Comparison of ENCODE assay signal across 1 cellular context in genomic region chr22:36375071-36375980, GRCh38.
TF ChIP-seq lines count a peak whose summit lies in the region.

No MANE protein-coding gene starts in this region.

TF ChIP-seq in GM12878, 131 proteins besides CTCF, POLR2A, EP300 and RAD21 (continued from another document):
- TF ChIP-seq POLR2AphosphoS5 (IDR thresholded peaks at IDR 0.05; ENCODE audit: low read length): peak; percentile 16; the same call in 1 of the 2 replicates
- TF ChIP-seq YY1 (IDR thresholded peaks at IDR 0.05; ENCODE audit: low read depth, low read length): 0 out of 2 replicates have a peak, but pooled peaks have one; percentile 18
